Comparison of ENCODE assay signal across 15 cellular contexts in genomic region chr1:244497805-244498204, GRCh38. TPM values are rescaled to one million over a fixed set of nuclear protein-coding genes. Genes with fewer than 3 reads are reported as not detected.
DNase-seq lines count a peak whose midpoint lies in the region; ATAC-seq and TF ChIP-seq lines count a peak whose summit lies in the region.
"Had no signal": no experiment of that assay in that cellular context is flagged by ENCODE, and none has a peak within 500 bp of the region (broad histone marks: within the 10 kb centered on the region; RNA-seq: fewer than 3 reads in every experiment).

No MANE protein-coding gene starts in this region.

- H3K27ac ChIP-seq in GM23248 = no peak overlapping the region
- H3K27ac ChIP-seq in PC-3 (ENCODE audit: low read length) = no peak overlapping the region

- BruUV-seq in PC-3 (replicated peaks; lab: Mats Ljungman, UMichigan) = no TSS peak

- H2AFZ ChIP-seq in GM23248 = no peak overlapping the region
- no peak overlapping the region for H2AFZ ChIP-seq in PC-3 (ENCODE audit: low read length)
- H2AFZ ChIP-seq: GM23338 had no signal

- in situ Hi-C loops in GM23248 (cut with MboI) = no loop called here

- H3K9me3 ChIP-seq in GM23248 (ENCODE audit: low read depth) (no peaks in the 10 kb centered on the region), PC-3 (ENCODE audit: low read length) (no peaks in the 10 kb centered on the region)

- peak; percentile 54 for ATAC-seq in PC-3
- ATAC-seq in GM21515 (IDR thresholded peaks at IDR 0.05; ENCODE audit: unreplicated experiment) = no peak
- ATAC-seq: CD8-positive, alpha-beta T cell; GM23338; HepG2 had no signal

- CTCF ChIA-PET in PC-3 (lab: Charles Lee) = no interaction called here

- no peak overlapping the region for H3K9ac ChIP-seq in GM23248
- no peak overlapping the region for H3K9ac ChIP-seq in PC-3 (ENCODE audit: low read length)

- no peaks in the 10 kb centered on the region for H3K79me2 ChIP-seq in GM23248 (ENCODE audit: insufficient read depth)
- no peaks in the 10 kb centered on the region for H3K79me2 ChIP-seq in PC-3 (ENCODE audit: low read length)

- 82 to 84% methylated on average over 1 of the region's 1 CpG for WGBS in GM23248 (ENCODE audit: low coverage in 1 of 2, low lambda C conversion rate in 2 of 2, missing lambda C conversion rate in 2 of 2), 2 experiments

- H3F3A ChIP-seq in GM23248 (ENCODE audit: insufficient read depth) = no peaks in the 10 kb centered on the region
- H3F3A ChIP-seq in PC-3 (ENCODE audit: low read length, unreplicated experiment) = no peaks in the 10 kb centered on the region

- H3K9me2 ChIP-seq in GM23248 (ENCODE audit: insufficient read depth) (no peaks in the 10 kb centered on the region), PC-3 (replicated peaks; ENCODE audit: low read length) (no peaks in the 10 kb centered on the region)

- H3K4me1 ChIP-seq in GM23248 (ENCODE audit: insufficient read depth) = no peaks in the 10 kb centered on the region
- H3K4me1 ChIP-seq in PC-3 (ENCODE audit: insufficient read depth, low read length) = no peaks in the 10 kb centered on the region
- H3K4me1 ChIP-seq: Caco-2 had no signal

- peak; percentile 6 for DNase-seq in GM23248
- peak; percentile 44 for DNase-seq in PC-3
- DNase-seq in fibroblast of mammary gland (ENCODE audit: low read depth) = peak; percentile 2
- DNase-seq in iris pigment epithelial cell (ENCODE audit: low read depth) = peak; percentile 4
- DNase-seq in NCI-H2196 (lab: John Stamatoyannopoulos, UW; ENCODE audit: unreplicated experiment) = no peak
- no peak for DNase-seq in COR-L47 (lab: John Stamatoyannopoulos, UW)
- DNase-seq: Caco-2; CD8-positive, alpha-beta T cell; DND-41; GF-D8; H9 had no signal

- H3K27me3 ChIP-seq in GM23248 (replicated peaks; ENCODE audit: insufficient read depth) (no peaks in the 10 kb centered on the region), PC-3 (ENCODE audit: low read length) (no peaks in the 10 kb centered on the region)

- H4K20me1 ChIP-seq in GM23248 (ENCODE audit: insufficient read depth) (no peaks in the 10 kb centered on the region), PC-3 (ENCODE audit: low read length) (no peaks in the 10 kb centered on the region)

- H3K4me3 ChIP-seq in GM23248 (no peak overlapping the region), PC-3 (ENCODE audit: low read length) (no peak overlapping the region), fibroblast of mammary gland (ENCODE audit: control insufficient read depth, low read depth, low read length) (no peak overlapping the region)
- H3K4me3 ChIP-seq: GM23338 had no signal

- intact Hi-C loops in PC-3 (cut with micrococcal nuclease) = no loop called here

- H3K4me2 ChIP-seq in GM23248 (ENCODE audit: unreplicated experiment) = no peak overlapping the region
- H3K4me2 ChIP-seq in PC-3 (ENCODE audit: low read length) = no peak overlapping the region
- H3K4me2 ChIP-seq: GM23338 had no signal

- TF ChIP-seq CTCF in PC-3 (conservative IDR thresholded peaks at IDR 0.05; ENCODE audit: low read depth, low read length) (no peak), fibroblast of mammary gland (conservative IDR thresholded peaks at IDR 0.05; ENCODE audit: control insufficient read depth, insufficient read depth, low read depth, low read length) (no peak)

- POLR2A ChIA-PET in PC-3 (lab: Charles Lee; ENCODE audit: unreplicated experiment) = no interaction called here

- no peaks in the 10 kb centered on the region for H3K36me3 ChIP-seq in GM23248 (ENCODE audit: low read depth)
- H3K36me3 ChIP-seq in PC-3 (ENCODE audit: low read depth, low read length) = no peaks in the 10 kb centered on the region

RNA-seq across cellular contexts. Expression of gene CATSPERE, which starts 36.7 kb away (rescaled TPM):
- total RNA-seq in GM23248 (2014; rRNA removed; shearing (Covaris generic)) = 1.0 and 1.2 TPM in 2 replicates
- 0.30 and 0.85 TPM in 2 replicates for polyA plus RNA-seq in GM23248 (2016; fragmentation: Nextera tagmentation; extraction: Ambion mirVana)
- not detected in 2 replicates for total RNA-seq in PC-3 (2014; rRNA removed)
- total RNA-seq: GM23338 had no signal
- polyA plus RNA-seq: CD14-positive monocyte had no signal

RNA-seq across cellular contexts. Expression of gene ADSS2, which starts 46.1 kb away (rescaled TPM):
- total RNA-seq in GM23248 (2014; rRNA removed; shearing (Covaris generic)) = 48.7 and 55.0 TPM in 2 replicates
- 38.8 and 41.5 TPM in 2 replicates for polyA plus RNA-seq in GM23248 (2016; fragmentation: Nextera tagmentation; extraction: Ambion mirVana)
- 55.0 and 58.2 TPM in 2 replicates for total RNA-seq in PC-3 (2014; rRNA removed)

Comparison
In these comparisons a context has a peak if more than half of its experiments do, and no peak if none do; other contexts are left out.
1. DNase-seq: peak in GM23248 (single experiment), PC-3 (single experiment), fibroblast of mammary gland (single experiment) and iris pigment epithelial cell (single experiment); none in NCI-H2196 (single experiment) and COR-L47 (single experiment).